Comparison of ENCODE assay signal across 8 cellular contexts in the genomic region with DNA sequence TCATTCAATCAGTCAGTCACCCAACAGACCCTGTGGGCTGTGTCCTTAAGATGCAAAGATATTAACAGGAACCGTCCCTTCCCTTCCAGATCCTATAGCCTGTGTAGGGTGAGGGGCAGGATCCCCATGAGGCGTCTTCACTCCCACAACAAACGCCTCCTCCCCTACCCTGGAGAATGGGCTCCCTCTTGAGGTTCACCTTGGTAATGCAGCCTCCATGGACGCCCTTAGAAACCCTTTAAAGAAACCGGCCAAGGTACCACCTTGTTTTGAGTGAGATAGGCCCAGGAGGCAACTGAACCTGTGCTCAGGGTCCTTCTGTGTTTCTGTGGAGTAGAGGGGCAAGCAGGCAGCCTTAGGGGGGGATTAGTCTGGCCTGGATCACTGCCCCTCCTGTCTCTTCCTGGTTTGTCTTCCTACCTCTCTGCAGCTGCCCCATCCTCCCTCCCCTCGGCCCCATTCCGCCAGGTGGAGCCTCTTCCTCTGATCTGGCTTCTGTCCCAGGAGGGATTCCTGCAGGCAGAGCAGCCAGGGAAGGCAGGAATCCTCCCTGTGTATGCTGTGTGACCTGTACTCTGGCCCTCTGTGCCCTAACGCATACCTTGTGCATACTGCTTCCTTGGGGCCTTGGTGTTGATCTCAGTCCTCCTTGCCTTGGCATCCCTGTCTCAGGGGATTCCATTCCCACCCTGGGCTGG. TPM values are rescaled to one million over a fixed set of nuclear protein-coding genes. Genes with fewer than 3 reads are reported as not detected.
DNase-seq lines count a peak whose midpoint lies in the region; ATAC-seq, FAIRE-seq and TF ChIP-seq lines count a peak whose summit lies in the region.

No MANE protein-coding gene starts in this region.

- no CpG with 5 or more reads among the region's 8 CpGs for WGBS in neuronal stem cell (ENCODE audit: extremely low coverage in 2 of 2, insufficient read length in 2 of 2, insufficient replicate concordance in 1 of 2), 2 donors
- WGBS in testis, 2 donors: 18 to 24% methylated on average over 4 to 8 of the region's 8 CpGs

- peak overlapping the region; percentile 65 for H2BK15ac ChIP-seq in neuronal stem cell (ENCODE audit: low read length)

- TF ChIP-seq POLR2A in testis (IDR thresholded peaks at IDR 0.05): no peak

- ATAC-seq in GM21367 (IDR thresholded peaks at IDR 0.05; ENCODE audit: unreplicated experiment): no peak

- no peaks in the 10 kb centered on the region for H3K9me2 ChIP-seq in Karpas-422 (replicated peaks; ENCODE audit: insufficient read depth, low read length)

- TF ChIP-seq CTCF in fibroblast of villous mesenchyme (IDR thresholded peaks at IDR 0.05; ENCODE audit: insufficient read depth, low read depth, low read length) (peak; percentile 96), testis (IDR thresholded peaks at IDR 0.05) (peak; percentile 79 to 97 (median 87))

- H2AFZ ChIP-seq in Karpas-422 (ENCODE audit: low read length) (peak overlapping the region; percentile 34), neuronal stem cell (ENCODE audit: low read length) (peak overlapping the region; percentile 78)

- H3K18ac ChIP-seq in neuronal stem cell (ENCODE audit: low read length): peak overlapping the region; percentile 63

- DNase-seq in DMS79 treated with DMSO at 0.1 percent for 48 hours (lab: John Stamatoyannopoulos, UW): peak; percentile 50
- peak; percentile 94 for DNase-seq in Karpas-422
- DNase-seq in RCC 7860 (ENCODE audit: low spot score): peak; percentile 51
- DNase-seq in activated T-helper 1 cell treated with Interleukin-2 at 50 U/mL for 16 hours (ENCODE audit: low read depth): peak; percentile 51
- peak; percentile 73 for DNase-seq in fibroblast of villous mesenchyme (ENCODE audit: low read depth)
- peak; percentile 87 for DNase-seq in neuronal stem cell (ENCODE audit: low spot score)
- peak; percentile 81 for DNase-seq in testis

- peak overlapping the region; percentile 16 for H3K4me2 ChIP-seq in Karpas-422 (ENCODE audit: low read depth, low read length, poor library complexity, severe bottlenecking)
- H3K4me2 ChIP-seq in neuronal stem cell (ENCODE audit: insufficient read depth, low read length, poor library complexity, severe bottlenecking): no peak overlapping the region

- H3K14ac ChIP-seq in neuronal stem cell (ENCODE audit: low read length): no peak overlapping the region

- peak overlapping the region; percentile 18 for H2AK5ac ChIP-seq in neuronal stem cell (ENCODE audit: low read depth, low read length)

- H3K9me3 ChIP-seq in Karpas-422 (ENCODE audit: low read length): no peaks in the 10 kb centered on the region
- H3K9me3 ChIP-seq in neuronal stem cell (replicated peaks in 1 of 2; ENCODE audit: control insufficient read depth in 2 of 2, insufficient read depth in 1 of 2, low read depth in 1 of 2, low read length in 2 of 2): no peaks in the 10 kb centered on the region
- no peaks in the 10 kb centered on the region for H3K9me3 ChIP-seq in testis

- H3K9ac ChIP-seq in Karpas-422 (ENCODE audit: low read length) (peak overlapping the region; percentile 16), neuronal stem cell (ENCODE audit: low read depth, low read length, poor library complexity) (no peak overlapping the region)

- no peak overlapping the region for H2BK120ac ChIP-seq in neuronal stem cell (ENCODE audit: low read depth, low read length)

- H2BK12ac ChIP-seq in neuronal stem cell (ENCODE audit: low read length): peak overlapping the region; percentile 87

- FAIRE-seq in RCC 7860 (lab: Jason Lieb, UNC): no peak

- H4K91ac ChIP-seq in neuronal stem cell (ENCODE audit: low read depth, low read length, poor library complexity): no peak overlapping the region

- H3K79me1 ChIP-seq in neuronal stem cell (ENCODE audit: low read depth, low read length): no peaks in the 10 kb centered on the region

- no peak overlapping the region for H2BK5ac ChIP-seq in neuronal stem cell (ENCODE audit: low read length)

- H3K23ac ChIP-seq in neuronal stem cell (ENCODE audit: low read depth, low read length, poor library complexity): no peak overlapping the region

- H3K4me3 ChIP-seq in Karpas-422 (ENCODE audit: low read length): no peak overlapping the region; the same call in 1 of the 2 replicates
- H3K4me3 ChIP-seq in fibroblast of villous mesenchyme (ENCODE audit: low read depth, low read length): no peak overlapping the region
- H3K4me3 ChIP-seq in neuronal stem cell (ENCODE audit: low read length in 2 of 2): no peak overlapping the region
- no peak overlapping the region for H3K4me3 ChIP-seq in testis

- H3K36me3 ChIP-seq in Karpas-422 (ENCODE audit: insufficient read depth, low read length) (no peaks in the 10 kb centered on the region), neuronal stem cell (replicated peaks in 1 of 2; ENCODE audit: control insufficient read depth in 2 of 2, insufficient read depth in 2 of 2, low read length in 2 of 2) (no peaks in the 10 kb centered on the region), testis (ENCODE audit: low read depth, missing control alignments) (no peaks in the 10 kb centered on the region)

- intact Hi-C loops in testis (cut with DNase I; ENCODE audit: low total_unique reads): loop anchor here (5.0 kb wide), 1 partner anchor 89 kb away; no protein-coding TSS in a partner anchor

- H3K4me1 ChIP-seq in Karpas-422 (ENCODE audit: low read length) (peaks cover 9% of the 10 kb centered on the region), neuronal stem cell (ENCODE audit: control insufficient read depth in 2 of 2, insufficient read depth in 1 of 2, low read depth in 1 of 2, low read length in 2 of 2) (peaks cover 6 to 14% of the 10 kb centered on the region in 2 donors), testis (no peaks in the 10 kb centered on the region)

- H3K79me2 ChIP-seq in Karpas-422 (ENCODE audit: low read length): no peaks in the 10 kb centered on the region

- no peaks in the 10 kb centered on the region for H4K20me1 ChIP-seq in Karpas-422 (ENCODE audit: insufficient read depth, low read depth, low read length)

- no peaks in the 10 kb centered on the region for H3K27me3 ChIP-seq in Karpas-422 (ENCODE audit: low read length)
- H3K27me3 ChIP-seq in neuronal stem cell (ENCODE audit: control insufficient read depth in 3 of 3, insufficient read depth in 3 of 3, low read depth in 1 of 3, low read length in 3 of 3): peaks cover 0 to 12% (median 0%) of the 10 kb centered on the region in 3 experiments
- H3K27me3 ChIP-seq in testis: no peaks in the 10 kb centered on the region

- no peak overlapping the region for H3K27ac ChIP-seq in Karpas-422 (ENCODE audit: low read length)
- H3K27ac ChIP-seq in neuronal stem cell (replicated peaks; ENCODE audit: low read length): no peak overlapping the region
- H3K27ac ChIP-seq in testis: no peak overlapping the region

- H3K4ac ChIP-seq in neuronal stem cell (ENCODE audit: low read length): no peak overlapping the region

- peak overlapping the region; percentile 20 for H4K8ac ChIP-seq in neuronal stem cell (ENCODE audit: low read depth, low read length)

RNA-seq across cellular contexts. Expression of gene GUCA1A, which starts 6.6 kb away (rescaled TPM):
- total RNA-seq in Karpas-422 (2014; rRNA removed; shearing (Covaris generic); ENCODE audit: low replicate concordance): not detected in 2 replicates
- 0.32 TPM in 1 of 2 replicates, not detected in the other for total RNA-seq in fibroblast of villous mesenchyme
- polyA plus RNA-seq in neuronal stem cell (2013, experiment 1 of 2): 2.2 TPM
- polyA plus RNA-seq in neuronal stem cell (2013, experiment 2 of 2): 2.8 TPM
- 10 to 100 TPM in 1 of 2 donors, 1 to 10 TPM in 1; 6.7 to 44.2 TPM for total RNA-seq in testis
- 47.0 TPM for polyA plus RNA-seq in testis (ENCODE audit: insufficient read depth, low read depth, low replicate concordance)

RNA-seq across cellular contexts. Expression of gene C6orf132, which starts 24.2 kb away (rescaled TPM):
- total RNA-seq in Karpas-422 (2014; rRNA removed; shearing (Covaris generic); ENCODE audit: low replicate concordance): 0.11 and 0.83 TPM in 2 replicates
- 2.6 and 4.3 TPM in 2 replicates for total RNA-seq in fibroblast of villous mesenchyme
- polyA plus RNA-seq in neuronal stem cell (2013, experiment 1 of 2): 0.39 TPM
- polyA plus RNA-seq in neuronal stem cell (2013, experiment 2 of 2): 0.39 TPM
- 1 to 10 TPM; 1.1 to 1.3 TPM for total RNA-seq in testis
- polyA plus RNA-seq in testis (ENCODE audit: insufficient read depth, low read depth, low replicate concordance): 2.0 TPM

RNA-seq across cellular contexts. Expression of gene GUCA1B, which starts 28.2 kb away (rescaled TPM):
- total RNA-seq in Karpas-422 (2014; rRNA removed; shearing (Covaris generic); ENCODE audit: low replicate concordance): not detected in 2 replicates
- not detected in 2 replicates for total RNA-seq in fibroblast of villous mesenchyme
- 1.2 TPM for polyA plus RNA-seq in neuronal stem cell (2013, experiment 1 of 2)
- 1.3 TPM for polyA plus RNA-seq in neuronal stem cell (2013, experiment 2 of 2)
- total RNA-seq in testis: 1 to 10 TPM; 3.0 to 3.7 TPM
- 2.8 TPM for polyA plus RNA-seq in testis (ENCODE audit: insufficient read depth, low read depth, low replicate concordance)

RNA-seq across cellular contexts. Expression of gene MRPS10, which starts 51.1 kb away (rescaled TPM):
- 34.7 and 54.2 TPM in 2 replicates for total RNA-seq in Karpas-422 (2014; rRNA removed; shearing (Covaris generic); ENCODE audit: low replicate concordance)
- total RNA-seq in fibroblast of villous mesenchyme (47.0 and 66.5 TPM in 2 replicates), testis (10 to 100 TPM; 35.8 to 42.0 TPM)
- polyA plus RNA-seq in neuronal stem cell (2013, experiment 1 of 2): 29.3 TPM
- 29.5 TPM for polyA plus RNA-seq in neuronal stem cell (2013, experiment 2 of 2)
- 33.9 TPM for polyA plus RNA-seq in testis (ENCODE audit: insufficient read depth, low read depth, low replicate concordance)
